Comparison of ENCODE assay signal across 8 cellular contexts in genomic region chr3:18424213-18424861, GRCh38. TPM values are rescaled to one million over a fixed set of nuclear protein-coding genes. Genes with fewer than 3 reads are reported as not detected.
A peak's percentile ranks its signal among the peaks of the same experiment; 100 is the strongest.
DNase-seq lines count a peak whose midpoint lies in the region; ATAC-seq and TF ChIP-seq lines count a peak whose summit lies in the region.

No MANE protein-coding gene starts in this region.

- H3K27ac ChIP-seq in esophagus (ENCODE audit: low read depth in 2 of 2, low read length in 1 of 2): peak overlapping the region; percentile 82 to 90
- H3K27ac ChIP-seq in neural cell (ENCODE audit: low read length): peak overlapping the region; percentile 20

- H3K4me1 ChIP-seq in esophagus (ENCODE audit: control insufficient read depth in 2 of 2, insufficient read depth in 2 of 2, low read length in 1 of 2): peaks cover 0 to 3% of the 10 kb centered on the region in 2 donors

- H3K27me3 Mint-ChIP-seq in T-cell: no peaks in the 10 kb centered on the region

- 1% methylated on average over 34 of the region's 34 CpGs for WGBS in esophagus, 2 donors

- H3K27ac Mint-ChIP-seq in T-cell: peak overlapping the region; percentile 91 to 95

- H3K36me3 Mint-ChIP-seq in T-cell: peaks cover 16% of the 10 kb centered on the region

- H3K9ac ChIP-seq in neural cell (ENCODE audit: low read length): peak overlapping the region; percentile 69

- H3K4me3 ChIP-seq in esophagus (ENCODE audit: low read depth in 1 of 2, low read length in 2 of 2): peak overlapping the region; percentile 73 to 96
- peak overlapping the region; percentile 82 for H3K4me3 ChIP-seq in neural cell (ENCODE audit: low read length)

- no peaks in the 10 kb centered on the region for H4K20me1 ChIP-seq in neural cell (ENCODE audit: insufficient read depth)

- H3K9me2 ChIP-seq in neural cell (ENCODE audit: insufficient read depth, low read length): no peaks in the 10 kb centered on the region

- peak in 2 of 4 experiments; percentile 1 for ATAC-seq in T-cell (replicated peaks in 1 of 4)

- H3K27me3 ChIP-seq in esophagus (ENCODE audit: control insufficient read depth in 1 of 2, insufficient read depth in 2 of 2, low read length in 2 of 2) (no peaks in the 10 kb centered on the region), neural cell (ENCODE audit: insufficient read depth, low read depth, low read length) (no peaks in the 10 kb centered on the region)

- TF ChIP-seq CTCF in neural cell (IDR thresholded peaks at IDR 0.05; ENCODE audit: poor library complexity, severe bottlenecking): no peak

- no peaks in the 10 kb centered on the region for H3F3A ChIP-seq in neural cell (ENCODE audit: insufficient read depth, low read length, poor library complexity, severe bottlenecking)

- DNase-seq in NCI-H748 (lab: John Stamatoyannopoulos, UW; ENCODE audit: unreplicated experiment) (peak; percentile 33), NCI-H748 treated with DMSO at 0.1 percent for 48 hours (lab: John Stamatoyannopoulos, UW) (no peak), T-cell (peak in 8 of 34 experiments; percentile 1 to 31 (median 14)), NCI-H1930 (lab: John Stamatoyannopoulos, UW) (no peak), NCI-H128 (lab: John Stamatoyannopoulos, UW; ENCODE audit: unreplicated experiment) (no peak), hippocampal formation (lab: John Stamatoyannopoulos, UW) (no peak)

- H3K4me1 Mint-ChIP-seq in T-cell: peaks cover 70 to 79% (median 73%) of the 10 kb centered on the region in 3 donors

- peaks cover 26% of the 10 kb centered on the region for H3K79me2 ChIP-seq in neural cell (replicated peaks; ENCODE audit: insufficient read depth, low read length)

- CTCF ChIA-PET in T-cell (lab: Charles Lee): interaction anchor here in 1 of 2 donors (0.8 to 1.1 kb wide), 4 partner anchors 14 to 40 kb away, joined by 3 to 4 read pairs (median 3); no protein-coding TSS in a partner anchor

- TF ChIP-seq EP300 in neural cell (conservative IDR thresholded peaks at IDR 0.05; ENCODE audit: poor library complexity, severe bottlenecking): no peak

- POLR2A ChIA-PET in T-cell (lab: Charles Lee): no interaction called here

- TF ChIP-seq RAD21 in neural cell (conservative IDR thresholded peaks at IDR 0.05): no peak

- H3K36me3 ChIP-seq in esophagus (ENCODE audit: control insufficient read depth in 2 of 2, insufficient read depth in 2 of 2, low read length in 1 of 2) (peaks cover 0 to 3% of the 10 kb centered on the region in 2 donors), neural cell (ENCODE audit: insufficient read depth, low read length) (no peaks in the 10 kb centered on the region)

- peak overlapping the region; percentile 35 for H2AFZ ChIP-seq in neural cell (ENCODE audit: low read depth, low read length)

- H3K9me3 ChIP-seq in esophagus (ENCODE audit: control insufficient read depth in 2 of 2, insufficient read depth in 1 of 2, low read depth in 1 of 2, low read length in 1 of 2) (no peaks in the 10 kb centered on the region), neural cell (ENCODE audit: low read length) (no peaks in the 10 kb centered on the region)

- no peaks in the 10 kb centered on the region for H3K9me3 Mint-ChIP-seq in T-cell

- H3K4me3 Mint-ChIP-seq in T-cell: peak overlapping the region; percentile 86 to 92 (median 91)

- H3K4me2 ChIP-seq in neural cell (ENCODE audit: low read length): peak overlapping the region; percentile 66

TF ChIP-seq in neural cell, 6 proteins besides CTCF, POLR2A, EP300 and RAD21:
- TF ChIP-seq EZH2 (IDR thresholded peaks at IDR 0.05; ENCODE audit: borderline replicate concordance, insufficient read depth, low read length, poor library complexity, severe bottlenecking): no peak
- TF ChIP-seq POLR2AphosphoS5 (IDR thresholded peaks at IDR 0.05): no peak
- TF ChIP-seq REST (IDR thresholded peaks at IDR 0.05; ENCODE audit: borderline replicate concordance): no peak
- TF ChIP-seq MXI1 (conservative IDR thresholded peaks at IDR 0.05; ENCODE audit: poor library complexity, severe bottlenecking): no peak
- no peak for TF ChIP-seq TAF1 (IDR thresholded peaks at IDR 0.05; ENCODE audit: low read depth)
- no peak for TF ChIP-seq SMC3 (conservative IDR thresholded peaks at IDR 0.05; ENCODE audit: poor library complexity)

RNA-seq across cellular contexts. Expression of gene SATB1, which starts 0.8 kb away (rescaled TPM):
- total RNA-seq in T-cell: 100 to 1,000 TPM; 204 to 417 (median 282) TPM
- 1 to 10 TPM; 6.1 to 6.2 TPM for polyA plus RNA-seq in esophagus
- polyA plus RNA-seq in neural cell: 16.0 and 16.9 TPM in 2 replicates
- polyA minus RNA-seq in neural cell: 32.6 and 42.0 TPM in 2 replicates
